16 cellular contexts compared by ENCODE assay signal in genomic region chr6:44665143-44665542, GRCh38.
DNase-seq lines count a peak whose midpoint lies in the region; ATAC-seq, FAIRE-seq and TF ChIP-seq lines count a peak whose summit lies in the region.
"Had no signal": no experiment of that assay in that cellular context is flagged by ENCODE, and none has a peak within 500 bp of the region (broad histone marks: within the 10 kb centered on the region; RNA-seq: fewer than 3 reads in every experiment).

No MANE protein-coding gene starts in this region.

- H3K36me3 ChIP-seq in IMR-90 (ENCODE audit: control insufficient read depth, insufficient read depth, low read length) (no peaks in the 10 kb centered on the region), H1 (ENCODE audit: control insufficient read depth in 2 of 4, insufficient read depth in 4 of 4, low read length in 3 of 4) (no peaks in the 10 kb centered on the region), neuronal stem cell (replicated peaks in 1 of 2; ENCODE audit: control insufficient read depth in 2 of 2, insufficient read depth in 2 of 2, low read length in 2 of 2) (no peaks in the 10 kb centered on the region), H7 (replicated peaks; ENCODE audit: control insufficient read depth, insufficient read depth, low read length) (no peaks in the 10 kb centered on the region), prostate gland (no peaks in the 10 kb centered on the region), mammary epithelial cell (ENCODE audit: insufficient read depth, low read length) (no peaks in the 10 kb centered on the region)

- H3K27ac ChIP-seq in IMR-90 (ENCODE audit: insufficient read depth, low read length) (no peak overlapping the region), H1 (ENCODE audit: low read depth, low read length) (peak overlapping the region; percentile 6; the same call in 1 of the 2 replicates), neuronal stem cell (replicated peaks; ENCODE audit: low read length) (no peak overlapping the region), prostate gland (peak overlapping the region in 1 of 2 donors; percentile 51), mammary epithelial cell (ENCODE audit: insufficient read depth, low read depth, low read length) (no peak overlapping the region)
- H3K27ac ChIP-seq: KMS-11 had no signal

- H3K9me1 ChIP-seq in IMR-90 (ENCODE audit: insufficient read depth, low read length): peaks cover 23% of the 10 kb centered on the region

- H4K5ac ChIP-seq in IMR-90 (ENCODE audit: low read depth, low read length): no peak overlapping the region
- H4K5ac ChIP-seq in H1 (ENCODE audit: insufficient read length, low read depth, low read length): no peak overlapping the region

- no peaks in the 10 kb centered on the region for H3K23me2 ChIP-seq in H1 (ENCODE audit: low read depth, low read length)

- no peak overlapping the region for H4K8ac ChIP-seq in IMR-90 (ENCODE audit: low read depth in 2 of 2, low read length in 2 of 2)
- no peak overlapping the region for H4K8ac ChIP-seq in H1 (ENCODE audit: extremely low read depth, insufficient read depth, low read length)
- H4K8ac ChIP-seq in neuronal stem cell (ENCODE audit: low read depth, low read length): no peak overlapping the region

- H3K56ac ChIP-seq in IMR-90 (ENCODE audit: extremely low read depth, insufficient read depth, low read length) (no peak overlapping the region), H1 (replicated peaks; ENCODE audit: insufficient read length, low read depth, low read length) (no peak overlapping the region)

- TF ChIP-seq CTCF in IMR-90 (conservative IDR thresholded peaks at IDR 0.05; ENCODE audit: low read depth, low read length) (no peak), H1 (IDR thresholded peaks at IDR 0.05; ENCODE audit: control extremely low read depth in 1 of 3, insufficient read depth in 1 of 3, low read depth in 1 of 3, low read length in 3 of 3) (no peak), prostate gland (IDR thresholded peaks at IDR 0.05) (no peak), mammary epithelial cell (conservative IDR thresholded peaks at IDR 0.05 in 1 of 2, IDR thresholded peaks at IDR 0.05 in 1 of 2; ENCODE audit: extremely low read depth in 1 of 2, insufficient read depth in 1 of 2, low read depth in 1 of 2, low read length in 2 of 2) (no peak)

- H3K9ac ChIP-seq in IMR-90 (ENCODE audit: low read depth, low read length) (no peak overlapping the region), H1 (replicated peaks in 1 of 4; ENCODE audit: extremely low read depth in 1 of 4, low read depth in 3 of 4, low read length in 3 of 4) (no peak overlapping the region), neuronal stem cell (ENCODE audit: low read depth, low read length, poor library complexity) (no peak overlapping the region), mammary epithelial cell (ENCODE audit: insufficient read depth, low read length) (no peak overlapping the region)
- H3K9ac ChIP-seq: KMS-11 had no signal

- TF ChIP-seq RAD21 in IMR-90 (IDR thresholded peaks at IDR 0.05; ENCODE audit: low read length): no peak
- TF ChIP-seq RAD21 in H1 (IDR thresholded peaks at IDR 0.05 in 1 of 2, conservative IDR thresholded peaks at IDR 0.05 in 1 of 2; ENCODE audit: low read depth in 2 of 2, low read length in 2 of 2): no peak

- in situ Hi-C loops in IMR-90 (cut with MboI; ENCODE audit: low sequenced_read_pairs): loop anchor here (25.0 kb wide), 1 partner anchor 1247 kb away; no protein-coding TSS in a partner anchor
- in situ Hi-C loops in mammary epithelial cell (cut with MboI; ENCODE audit: low sequenced_read_pairs in 2 of 2): loop anchor here in 1 of 2 donors (25.0 kb wide), 1 partner anchor 1247 kb away; no protein-coding TSS in a partner anchor

- no peaks in the 10 kb centered on the region for H3K79me1 ChIP-seq in IMR-90 (ENCODE audit: low read depth in 1 of 2, low read length in 2 of 2)
- no peaks in the 10 kb centered on the region for H3K79me1 ChIP-seq in H1 (ENCODE audit: low read depth, low read length)
- no peaks in the 10 kb centered on the region for H3K79me1 ChIP-seq in neuronal stem cell (ENCODE audit: low read depth, low read length)

- H3K79me2 ChIP-seq in H1 (ENCODE audit: control insufficient read depth in 1 of 2, insufficient read depth in 2 of 2, low read length in 2 of 2): no peaks in the 10 kb centered on the region
- no peaks in the 10 kb centered on the region for H3K79me2 ChIP-seq in mammary epithelial cell (ENCODE audit: insufficient read depth, low read length)

- dilution Hi-C loops in IMR-90 (cut with HindIII; ENCODE audit: low sequenced_read_pairs, unreplicated experiment): no loop called here
- dilution Hi-C loops in mammary epithelial cell (cut with HindIII; ENCODE audit: low sequenced_read_pairs): no loop called here

- no peak overlapping the region for H3K14ac ChIP-seq in IMR-90 (replicated peaks; ENCODE audit: low read depth, low read length)
- H3K14ac ChIP-seq in H1 (ENCODE audit: insufficient read length): no peak overlapping the region
- H3K14ac ChIP-seq in neuronal stem cell (ENCODE audit: low read length): no peak overlapping the region

- H2BK120ac ChIP-seq in IMR-90 (ENCODE audit: low read depth, low read length) (peak overlapping the region; percentile 6; the same call in 1 of the 2 replicates), H1 (replicated peaks; ENCODE audit: low read depth, low read length) (peak overlapping the region; percentile 30), neuronal stem cell (ENCODE audit: low read depth, low read length) (no peak overlapping the region)

- no peaks in the 10 kb centered on the region for H3K9me3 ChIP-seq in IMR-90 (ENCODE audit: control insufficient read depth, insufficient read depth, low read length)
- H3K9me3 ChIP-seq in H1 (ENCODE audit: insufficient read depth in 2 of 2, low read depth in 1 of 2, low read length in 1 of 2): no peaks in the 10 kb centered on the region
- no peaks in the 10 kb centered on the region for H3K9me3 ChIP-seq in neuronal stem cell (replicated peaks in 1 of 2; ENCODE audit: control insufficient read depth in 2 of 2, insufficient read depth in 1 of 2, low read depth in 1 of 2, low read length in 2 of 2)
- H3K9me3 ChIP-seq in prostate gland: no peaks in the 10 kb centered on the region
- no peaks in the 10 kb centered on the region for H3K9me3 ChIP-seq in mammary epithelial cell (replicated peaks; ENCODE audit: insufficient read depth, low read length)

- H3K4me3 ChIP-seq in IMR-90 (ENCODE audit: insufficient read depth, low read depth, low read length): no peak overlapping the region
- H3K4me3 ChIP-seq in H1 (ENCODE audit: extremely low read depth in 1 of 4, insufficient read depth in 2 of 4, low read depth in 3 of 4, low read length in 4 of 4): no peak overlapping the region
- no peak overlapping the region for H3K4me3 ChIP-seq in neuronal stem cell (ENCODE audit: low read length in 2 of 2)
- H3K4me3 ChIP-seq in H7 (ENCODE audit: insufficient read depth, low read depth, low read length): no peak overlapping the region
- no peak overlapping the region for H3K4me3 ChIP-seq in prostate gland
- no peak overlapping the region for H3K4me3 ChIP-seq in mammary epithelial cell (replicated peaks in 1 of 3; ENCODE audit: insufficient read depth in 1 of 3, low read depth in 2 of 3, low read length in 3 of 3)

- H2AFZ ChIP-seq in IMR-90 (replicated peaks; ENCODE audit: low read length, poor library complexity): no peak overlapping the region
- H2AFZ ChIP-seq in H1 (ENCODE audit: low read length): no peak overlapping the region
- H2AFZ ChIP-seq in neuronal stem cell (ENCODE audit: low read length): peak overlapping the region; percentile 34
- no peak overlapping the region for H2AFZ ChIP-seq in mammary epithelial cell (ENCODE audit: low read depth, low read length)

- H2AK9ac ChIP-seq in IMR-90 (replicated peaks; ENCODE audit: low read depth, low read length, poor library complexity): no peak overlapping the region

- FAIRE-seq in H1 (lab: Jason Lieb, UNC): no peak
- FAIRE-seq: HepG2 had no signal

- H2BK15ac ChIP-seq in IMR-90 (ENCODE audit: low read depth, low read length) (no peak overlapping the region), H1 (ENCODE audit: low read length) (no peak overlapping the region), neuronal stem cell (ENCODE audit: low read length) (no peak overlapping the region)

- ATAC-seq in IMR-90 (ENCODE audit: low read depth): no peak

- intact Hi-C loops in IMR-90 (cut with micrococcal nuclease): loop anchor here (10.0 kb wide), 1 partner anchor 410 kb away; no protein-coding TSS in a partner anchor
- intact Hi-C loops in prostate gland (cut with DNase I): no loop called here
- intact Hi-C loops in mammary epithelial cell (cut with micrococcal nuclease): no loop called here

- CTCF ChIA-PET in IMR-90 (lab: Yijun Ruan, JAX) (no interaction called here), H1 (lab: Charles Lee; ENCODE audit: partially characterized antibody) (interaction anchor here (0.8 to 3.1 kb wide), 9 partner anchors 9 to 336 kb away, joined by 3 to 14 read pairs (median 3); no protein-coding TSS in a partner anchor), mammary epithelial cell (lab: Charles Lee; ENCODE audit: low non-redundant PET) (no interaction called here)

- H3K18ac ChIP-seq in IMR-90 (ENCODE audit: low read depth, low read length) (no peak overlapping the region), H1 (ENCODE audit: extremely low read depth, low read length) (peak overlapping the region; percentile 91), neuronal stem cell (ENCODE audit: low read length) (peak overlapping the region; percentile 31)

- H3K4me2 ChIP-seq in IMR-90 (ENCODE audit: low read depth, low read length) (no peak overlapping the region), H1 (ENCODE audit: insufficient read depth in 1 of 2, low read depth in 2 of 2, low read length in 2 of 2) (no peak overlapping the region), neuronal stem cell (ENCODE audit: insufficient read depth, low read length, poor library complexity, severe bottlenecking) (no peak overlapping the region), mammary epithelial cell (ENCODE audit: insufficient read depth, low read depth, low read length) (no peak overlapping the region)
- H3K4me2 ChIP-seq: KMS-11 had no signal

- BruUV-seq in IMR-90 (replicated peaks; lab: Mats Ljungman, UMichigan) (no TSS peak), mammary epithelial cell (replicated peaks; lab: Mats Ljungman, UMichigan) (no TSS peak)

- no CpG with 5 or more reads among the region's 3 CpGs for WGBS in IMR-90 (ENCODE audit: extremely low coverage in 2 of 2, insufficient read length in 1 of 2), 2 experiments
- WGBS in H1 (ENCODE audit: extremely low coverage in 1 of 2, insufficient coverage in 1 of 2, insufficient read length in 1 of 2, insufficient replicate concordance in 2 of 2, low coverage in 1 of 2, low lambda C conversion rate in 2 of 2, missing lambda C conversion rate in 1 of 2), 2 experiments: 94% methylated on average over 3 of the region's 3 CpGs; no CpG with 5 or more reads in 1 of the 2 experiments
- no CpG with 5 or more reads among the region's 3 CpGs for WGBS in neuronal stem cell (ENCODE audit: extremely low coverage in 2 of 2, insufficient read length in 2 of 2, insufficient replicate concordance in 1 of 2), 2 donors
- WGBS in prostate gland: 100% methylated on average over 3 of the region's 3 CpGs
- WGBS in mammary epithelial cell (ENCODE audit: low coverage, missing lambda C conversion rate): no CpG with 5 or more reads among the region's 3 CpGs

- H3K4me1 ChIP-seq in IMR-90 (ENCODE audit: control insufficient read depth, insufficient read depth, low read length): peaks cover 26% of the 10 kb centered on the region
- H3K4me1 ChIP-seq in H1 (replicated peaks in 1 of 4; ENCODE audit: control insufficient read depth in 3 of 4, insufficient read depth in 4 of 4, low read length in 3 of 4): peaks cover 9 to 37% (median 28%) of the 10 kb centered on the region in 4 experiments
- peaks cover 49 to 75% of the 10 kb centered on the region in 2 donors for H3K4me1 ChIP-seq in neuronal stem cell (ENCODE audit: control insufficient read depth in 2 of 2, insufficient read depth in 1 of 2, low read depth in 1 of 2, low read length in 2 of 2)
- H3K4me1 ChIP-seq in prostate gland (replicated peaks): peaks cover 7% of the 10 kb centered on the region
- H3K4me1 ChIP-seq in mammary epithelial cell (ENCODE audit: insufficient read depth, low read length): peaks cover 42% of the 10 kb centered on the region

- POLR2A ChIA-PET in IMR-90 (lab: Charles Lee; ENCODE audit: unreplicated experiment) (no interaction called here), H1 (lab: Charles Lee; ENCODE audit: partially characterized antibody) (no interaction called here)

- TF ChIP-seq POLR2A in IMR-90 (IDR thresholded peaks at IDR 0.05; ENCODE audit: low read depth, low read length) (no peak), H1 (IDR thresholded peaks at IDR 0.05; ENCODE audit: control extremely low read depth in 1 of 2, low read depth in 2 of 2, low read length in 2 of 2) (no peak), prostate gland (IDR thresholded peaks at IDR 0.05) (no peak)

- H2BK12ac ChIP-seq in H1 (ENCODE audit: low read depth, low read length) (peak overlapping the region; percentile 99), neuronal stem cell (ENCODE audit: low read length) (no peak overlapping the region)

- no peak for TF ChIP-seq EP300 in H1 (IDR thresholded peaks at IDR 0.05; ENCODE audit: borderline replicate concordance in 1 of 2, low read depth in 2 of 2, low read length in 2 of 2)

- H4K91ac ChIP-seq in IMR-90 (ENCODE audit: insufficient read depth, low read depth, low read length) (no peak overlapping the region), H1 (replicated peaks; ENCODE audit: insufficient read length, low read length) (peak overlapping the region; percentile 13), neuronal stem cell (ENCODE audit: low read depth, low read length, poor library complexity) (no peak overlapping the region)

- peak overlapping the region; percentile 16; the same call in 1 of the 2 replicates for H2BK20ac ChIP-seq in IMR-90 (ENCODE audit: low read depth, low read length)
- peak overlapping the region; percentile 49; the same call in 1 of the 2 replicates for H2BK20ac ChIP-seq in H1 (ENCODE audit: low read length)

- H2AK5ac ChIP-seq in IMR-90 (ENCODE audit: low read depth, low read length): no peak overlapping the region
- H2AK5ac ChIP-seq in H1 (ENCODE audit: low read depth, low read length): peak overlapping the region; percentile 54
- H2AK5ac ChIP-seq in neuronal stem cell (ENCODE audit: low read depth, low read length): no peak overlapping the region

- H3K23ac ChIP-seq in IMR-90 (ENCODE audit: low read depth, low read length) (no peak overlapping the region), H1 (ENCODE audit: insufficient read length) (no peak overlapping the region), neuronal stem cell (ENCODE audit: low read depth, low read length, poor library complexity) (no peak overlapping the region)

- peak; percentile 35 for DNase-seq in D341Med (ENCODE audit: low spot score)
- DNase-seq in IMR-90: no peak
- no peak for DNase-seq in H1 (ENCODE audit: low read depth in 1 of 2, low spot score in 2 of 2)
- no peak for DNase-seq in neuronal stem cell (ENCODE audit: low spot score)
- no peak for DNase-seq in H7
- no peak for DNase-seq in prostate gland (ENCODE audit: low spot score)
- DNase-seq in mammary epithelial cell: no peak
- DNase-seq in hippocampal formation (lab: John Stamatoyannopoulos, UW): no peak
- DNase-seq: Calu3; CD4-positive, alpha-beta memory T cell; NCI-H1694; NCI-H226; NCI-H526; SIG-M5 had no signal

- H4K20me1 ChIP-seq in IMR-90 (ENCODE audit: insufficient read depth, low read length) (no peaks in the 10 kb centered on the region), H1 (replicated peaks in 1 of 2; ENCODE audit: control insufficient read depth in 1 of 2, insufficient read depth in 2 of 2, low read length in 2 of 2) (no peaks in the 10 kb centered on the region), mammary epithelial cell (ENCODE audit: insufficient read depth, low read length) (no peaks in the 10 kb centered on the region)

- H2BK5ac ChIP-seq in IMR-90 (ENCODE audit: low read depth, low read length, poor library complexity, severe bottlenecking): no peak overlapping the region
- peak overlapping the region; percentile 97; the same call in 1 of the 2 replicates for H2BK5ac ChIP-seq in H1 (ENCODE audit: low read depth, low read length)
- H2BK5ac ChIP-seq in neuronal stem cell (ENCODE audit: low read length): no peak overlapping the region

- H3K27me3 ChIP-seq in IMR-90 (ENCODE audit: control insufficient read depth, insufficient read depth, low read length) (peaks cover 4% of the 10 kb centered on the region), H1 (replicated peaks in 1 of 4; ENCODE audit: control insufficient read depth in 3 of 4, extremely low read depth in 1 of 4, insufficient read depth in 3 of 4, low read length in 3 of 4) (no peaks in the 10 kb centered on the region; a peak in 1 of 7 replicates), neuronal stem cell (ENCODE audit: control insufficient read depth in 3 of 3, insufficient read depth in 3 of 3, low read depth in 1 of 3, low read length in 3 of 3) (no peaks in the 10 kb centered on the region), H7 (ENCODE audit: control insufficient read depth, insufficient read depth, low read length) (no peaks in the 10 kb centered on the region), prostate gland (replicated peaks; ENCODE audit: insufficient read depth) (no peaks in the 10 kb centered on the region), mammary epithelial cell (ENCODE audit: insufficient read depth, low read length) (no peaks in the 10 kb centered on the region)

- H3K4ac ChIP-seq in IMR-90 (ENCODE audit: low read depth, low read length): no peak overlapping the region
- peak overlapping the region; percentile 49 for H3K4ac ChIP-seq in H1 (replicated peaks; ENCODE audit: insufficient read length, low read depth, low read length)
- no peak overlapping the region for H3K4ac ChIP-seq in neuronal stem cell (ENCODE audit: low read length)
